ENCODE assay signal across 1 cellular context in genomic region chr4:8581094-8581861, GRCh38.
TF ChIP-seq lines count a peak whose summit lies in the region.

No MANE protein-coding gene starts in this region.

TF ChIP-seq in K562, 482 proteins besides CTCF, POLR2A, EP300 and RAD21:
- no peak for TF ChIP-seq ATF6 (CRISPR knock-in tag; IDR thresholded peaks at IDR 0.05)
- peak; percentile 11 for TF ChIP-seq HMGN3 (IDR thresholded peaks at IDR 0.05; ENCODE audit: borderline replicate concordance, extremely low read depth, insufficient read length, low read depth, low read length)
- no peak for TF ChIP-seq CBFB (CRISPR knock-in tag; IDR thresholded peaks at IDR 0.05)
- no peak for TF ChIP-seq DIDO1 (tag; IDR thresholded peaks at IDR 0.05; ENCODE audit: low read depth)
- no peak for TF ChIP-seq SUPT5H (IDR thresholded peaks at IDR 0.05)
- TF ChIP-seq PREB (CRISPR knock-in tag; IDR thresholded peaks at IDR 0.05) = no peak
- TF ChIP-seq FOXK2 (conservative IDR thresholded peaks at IDR 0.05 in 1 of 2, IDR thresholded peaks at IDR 0.05 in 1 of 2; ENCODE audit: low read depth in 2 of 2) = no peak
- TF ChIP-seq GTF2B (IDR thresholded peaks at IDR 0.05; ENCODE audit: extremely low read depth, insufficient read length) = no peak
- TF ChIP-seq ZBTB2 (IDR thresholded peaks at IDR 0.05) = no peak
- TF ChIP-seq ETV6 (IDR thresholded peaks at IDR 0.05; ENCODE audit: borderline replicate concordance in 1 of 2, low read depth in 2 of 2, low read length in 1 of 2) = no peak
- no peak for TF ChIP-seq ETV6 (CRISPR knock-in tag; IDR thresholded peaks at IDR 0.05; ENCODE audit: borderline replicate concordance)
- TF ChIP-seq CHD2 (IDR thresholded peaks at IDR 0.05; ENCODE audit: low read depth, low read length) = no peak
- no peak for TF ChIP-seq HBP1 (CRISPR knock-in tag; IDR thresholded peaks at IDR 0.05)
- TF ChIP-seq CBFA2T3 (IDR thresholded peaks at IDR 0.05) = no peak
- TF ChIP-seq SAFB2 (IDR thresholded peaks at IDR 0.05; ENCODE audit: borderline replicate concordance, low read depth, low read length, severe bottlenecking) = no peak
- TF ChIP-seq FIP1L1 (IDR thresholded peaks at IDR 0.05; ENCODE audit: low read depth, low read length, poor library complexity, severe bottlenecking) = peak; percentile 16
- 0 out of 2 replicates have a peak, but pooled peaks have one; percentile 19 for TF ChIP-seq HNRNPL (IDR thresholded peaks at IDR 0.05; ENCODE audit: low read depth, low read length)
- TF ChIP-seq CCAR2 (IDR thresholded peaks at IDR 0.05; ENCODE audit: low read depth, low read length) = no peak
- no peak for TF ChIP-seq USF2 (CRISPR knock-in tag; IDR thresholded peaks at IDR 0.05)
- no peak for TF ChIP-seq MBD2 (IDR thresholded peaks at IDR 0.05; ENCODE audit: borderline replicate concordance, low read depth)
- TF ChIP-seq KDM4B (IDR thresholded peaks at IDR 0.05; ENCODE audit: borderline replicate concordance in 2 of 2, low read depth in 1 of 2) = no peak
- no peak for TF ChIP-seq POLR2G (IDR thresholded peaks at IDR 0.05; ENCODE audit: low read depth, low read length)
- no peak for TF ChIP-seq XRCC3 (IDR thresholded peaks at IDR 0.05)
- no peak for TF ChIP-seq CREB1 (IDR thresholded peaks at IDR 0.05)
- TF ChIP-seq CREB1 (CRISPR knock-in tag; IDR thresholded peaks at IDR 0.05) = no peak
- TF ChIP-seq SMC3 (conservative IDR thresholded peaks at IDR 0.05; ENCODE audit: insufficient read depth, low read depth, low read length) = no peak
